26 cellular contexts compared by ENCODE assay signal in genomic region chr22:47249370-47249928, GRCh38.
"Had no signal": no experiment of that assay in that cellular context is flagged by ENCODE, and none has a peak within 500 bp of the region (broad histone marks: within the 10 kb centered on the region; RNA-seq: fewer than 3 reads in every experiment).

No MANE protein-coding gene starts in this region.

- H3K4me3 ChIP-seq: coronary artery, dorsolateral prefrontal cortex, gastrocnemius medialis had no signal

- H3K27ac ChIP-seq: brain microvascular endothelial cell, coronary artery, dorsolateral prefrontal cortex, foreskin keratinocyte, gastrocnemius medialis had no signal

- H3K4me1 Mint-ChIP-seq: activated CD4-positive, alpha-beta T cell treated with anti-CD3 and anti-CD28 coated beads for 36 hours; activated CD4-positive, alpha-beta T cell treated with anti-CD3 and anti-CD28 coated beads, Interleukin-2, amount 10 ng/mL, durations not matched to agents 24 days and 14 days; activated T-helper 17 cell treated with anti-CD3 and anti-CD28 coated beads, Interleukin-2, amount 50 U/mL, for 72 hours; central memory CD8-positive, alpha-beta T cell; endodermal cell had no signal

- H3K4me3 Mint-ChIP-seq: activated CD4-positive, alpha-beta memory T cell treated with anti-CD3 and anti-CD28 coated beads for 36 hours; activated CD4-positive, alpha-beta T cell treated with anti-CD3 and anti-CD28 coated beads for 36 hours; activated CD4-positive, alpha-beta T cell treated with anti-CD3 and anti-CD28 coated beads, Interleukin-2, amount 10 ng/mL, durations not matched to agents 24 days and 14 days; activated naive CD8-positive, alpha-beta T cell; activated T-cell treated with anti-CD3 and anti-CD28 coated beads, Interleukin-2, amount 50 U/mL, for 4 hours; activated T-helper 17 cell treated with anti-CD3 and anti-CD28 coated beads, Interleukin-2, amount 50 U/mL, for 72 hours; central memory CD8-positive, alpha-beta T cell; dendritic cell treated with granulocyte-macrophage colony-stimulating factor and Interleukin-4, amounts not matched to agents 40 ng/mL and 50 ng/mL, for 4 days; endodermal cell had no signal

- H3K4me1 ChIP-seq: foreskin keratinocyte, gastrocnemius medialis had no signal

- DNase-seq: activated CD4-positive, alpha-beta memory T cell treated with anti-CD3 and anti-CD28 coated beads for 36 hours; activated CD4-positive, alpha-beta T cell treated with anti-CD3 and anti-CD28 coated beads for 36 hours; activated CD4-positive, alpha-beta T cell treated with anti-CD3 and anti-CD28 coated beads, Interleukin-2, amount 10 ng/mL, durations not matched to agents 24 days and 14 days; activated CD4-positive, CD25-positive, alpha-beta regulatory T cell; activated CD4-positive, CD25-positive, alpha-beta regulatory T cell treated with anti-CD3 and anti-CD28 coated beads, Interleukin-2, amount 50 U/mL, for 72 hours; activated CD8-positive, alpha-beta memory T cell treated with anti-CD3 and anti-CD28 coated beads for 24 hours; activated effector memory CD4-positive, alpha-beta T cell treated with Interleukin-2 at 50 U/mL for 16 hours; activated gamma-delta T cell treated with Interleukin-2 at 50 U/mL for 16 hours; activated naive CD4-positive, alpha-beta T cell treated with anti-CD3 and anti-CD28 coated beads, Interleukin-2, amount 50 U/mL, for 16 hours; activated naive CD4-positive, alpha-beta T cell treated with Interleukin-2 at 50 U/mL for 16 hours; activated T-cell treated with anti-CD3 and anti-CD28 coated beads, Interleukin-2, amount 50 U/mL, for 4 hours; amniotic stem cell; anterior cingulate cortex; brain microvascular endothelial cell; dorsolateral prefrontal cortex; effector memory CD4-positive, alpha-beta T cell; endodermal cell; foreskin keratinocyte; gastrocnemius medialis; T-helper 2 cell had no signal

- H3K27ac Mint-ChIP-seq: activated CD4-positive, alpha-beta memory T cell treated with anti-CD3 and anti-CD28 coated beads for 36 hours; activated CD4-positive, alpha-beta T cell treated with anti-CD3 and anti-CD28 coated beads for 36 hours; activated CD4-positive, alpha-beta T cell treated with anti-CD3 and anti-CD28 coated beads, Interleukin-2, amount 10 ng/mL, durations not matched to agents 24 days and 14 days; activated naive CD8-positive, alpha-beta T cell; activated T-helper 17 cell treated with anti-CD3 and anti-CD28 coated beads, Interleukin-2, amount 50 U/mL, for 72 hours; dendritic cell treated with granulocyte-macrophage colony-stimulating factor and Interleukin-4, amounts not matched to agents 40 ng/mL and 50 ng/mL, for 4 days; endodermal cell had no signal

- ATAC-seq: activated CD4-positive, alpha-beta T cell treated with anti-CD3 and anti-CD28 coated beads for 36 hours; activated T-cell treated with anti-CD3 and anti-CD28 coated beads, Interleukin-2, amount 50 U/mL, for 4 hours; activated T-helper 17 cell treated with anti-CD3 and anti-CD28 coated beads, Interleukin-2, amount 50 U/mL, for 72 hours; esophagus mucosa; foreskin keratinocyte; gastrocnemius medialis had no signal

- H3K27me3 ChIP-seq: brain microvascular endothelial cell, foreskin keratinocyte had no signal

- H3K9me3 Mint-ChIP-seq: activated CD4-positive, alpha-beta memory T cell treated with anti-CD3 and anti-CD28 coated beads for 36 hours; activated CD4-positive, alpha-beta T cell treated with anti-CD3 and anti-CD28 coated beads, Interleukin-2, amount 10 ng/mL, durations not matched to agents 24 days and 14 days; activated T-cell treated with anti-CD3 and anti-CD28 coated beads, Interleukin-2, amount 50 U/mL, for 4 hours; activated T-helper 17 cell treated with anti-CD3 and anti-CD28 coated beads, Interleukin-2, amount 50 U/mL, for 72 hours; central memory CD8-positive, alpha-beta T cell had no signal

- H3K27me3 Mint-ChIP-seq: activated CD4-positive, alpha-beta T cell treated with anti-CD3 and anti-CD28 coated beads, Interleukin-2, amount 10 ng/mL, durations not matched to agents 24 days and 14 days; dendritic cell treated with granulocyte-macrophage colony-stimulating factor and Interleukin-4, amounts not matched to agents 40 ng/mL and 50 ng/mL, for 4 days had no signal

- H3K9me3 ChIP-seq: gastrocnemius medialis had no signal

- H3K36me3 Mint-ChIP-seq: activated CD4-positive, alpha-beta memory T cell treated with anti-CD3 and anti-CD28 coated beads for 36 hours; activated naive CD8-positive, alpha-beta T cell had no signal

- H3K36me3 ChIP-seq: brain microvascular endothelial cell, gastrocnemius medialis had no signal
